ENCODE assay signal across 9 cellular contexts in genomic region chr11:83033972-83034672, GRCh38. TPM values are rescaled to one million over a fixed set of nuclear protein-coding genes. Genes with fewer than 3 reads are reported as not detected.
DNase-seq lines count a peak whose midpoint lies in the region; ATAC-seq and TF ChIP-seq lines count a peak whose summit lies in the region.
"Had no signal": no experiment of that assay in that cellular context is flagged by ENCODE, and none has a peak within 500 bp of the region (broad histone marks: within the 10 kb centered on the region; RNA-seq: fewer than 3 reads in every experiment).

No MANE protein-coding gene starts in this region.

- no peaks in the 10 kb centered on the region for H3K9me3 ChIP-seq in SU-DHL-6 (ENCODE audit: insufficient read depth, low read length)
- H3K9me3 ChIP-seq in gastroesophageal sphincter: no peaks in the 10 kb centered on the region

- TF ChIP-seq POLR2A in gastroesophageal sphincter (IDR thresholded peaks at IDR 0.05): no peak

- peaks cover 0 to 67% (median 19%) of the 10 kb centered on the region in 3 donors for H3K4me1 ChIP-seq in gastroesophageal sphincter

- peaks cover 10% of the 10 kb centered on the region for H3K36me3 Mint-ChIP-seq in activated T-cell treated with anti-CD3 and anti-CD28 coated beads, Interleukin-2, amount 50 U/mL, for 4 hours (ENCODE audit: insufficient read depth)

- H3K27me3 ChIP-seq in SU-DHL-6 (ENCODE audit: low read length): no peaks in the 10 kb centered on the region
- no peaks in the 10 kb centered on the region for H3K27me3 ChIP-seq in gastroesophageal sphincter

- peaks cover 6% of the 10 kb centered on the region; the same call in 1 of the 2 replicates for H3F3A ChIP-seq in SU-DHL-6 (ENCODE audit: insufficient read depth)

- 0 out of 2 replicates have a peak, but pooled peaks cover 3% of the 10 kb centered on the region for H4K20me1 ChIP-seq in SU-DHL-6 (ENCODE audit: low read depth, low read length)

- no peak overlapping the region for H2AFZ ChIP-seq in SU-DHL-6 (ENCODE audit: low read depth, low read length, severe bottlenecking)

- no peaks in the 10 kb centered on the region for H3K9me2 ChIP-seq in SU-DHL-6 (replicated peaks; ENCODE audit: insufficient read depth, low read length)

- no peaks in the 10 kb centered on the region for H3K9me3 Mint-ChIP-seq in activated T-cell treated with anti-CD3 and anti-CD28 coated beads, Interleukin-2, amount 50 U/mL, for 4 hours
- H3K9me3 Mint-ChIP-seq: central memory CD8-positive, alpha-beta T cell had no signal

- peaks cover 100% of the 10 kb centered on the region for H3K79me2 ChIP-seq in SU-DHL-6 (ENCODE audit: insufficient read depth, low read length)

- H3K36me3 ChIP-seq in SU-DHL-6 (ENCODE audit: low read length) (0 out of 2 replicates have a peak, but pooled peaks cover 4% of the 10 kb centered on the region), gastroesophageal sphincter (no peaks in the 10 kb centered on the region)

- DNase-seq in AG09319 (ENCODE audit: extremely low read depth, low read depth): peak; percentile 91
- DNase-seq in HCEC 1CT: peak; percentile 67
- DNase-seq in putamen (ENCODE audit: low spot score): peak; percentile 58
- no peak for DNase-seq in activated T-cell treated with anti-CD3 and anti-CD28 coated beads, Interleukin-2, amount 50 U/mL, for 4 hours
- no peak for DNase-seq in iPS-NIHi11 (ENCODE audit: low spot score)

- no peak overlapping the region for H3K4me3 Mint-ChIP-seq in activated T-cell treated with anti-CD3 and anti-CD28 coated beads, Interleukin-2, amount 50 U/mL, for 4 hours
- H3K4me3 Mint-ChIP-seq: central memory CD8-positive, alpha-beta T cell had no signal

- H3K27ac ChIP-seq in SU-DHL-6 (ENCODE audit: low read depth, low read length): peak overlapping the region; percentile 59
- peak overlapping the region; percentile 74 to 83 (median 80) for H3K27ac ChIP-seq in gastroesophageal sphincter

- TF ChIP-seq CTCF in AG09319 (IDR thresholded peaks at IDR 0.05; ENCODE audit: low read depth, low read length) (no peak), SU-DHL-6 (IDR thresholded peaks at IDR 0.05; ENCODE audit: insufficient read depth, low read length, poor library complexity, severe bottlenecking) (no peak), gastroesophageal sphincter (IDR thresholded peaks at IDR 0.05) (no peak)

- 6 to 10% methylated on average over 2 to 6 of the region's 6 CpGs for WGBS in gastroesophageal sphincter (ENCODE audit: low coverage in 1 of 2), 2 donors

- no peaks in the 10 kb centered on the region for H3K27me3 Mint-ChIP-seq in activated T-cell treated with anti-CD3 and anti-CD28 coated beads, Interleukin-2, amount 50 U/mL, for 4 hours (ENCODE audit: low read depth)
- H3K27me3 Mint-ChIP-seq: central memory CD8-positive, alpha-beta T cell had no signal

- ATAC-seq in gastroesophageal sphincter (peak; percentile 80), HG03571 (IDR thresholded peaks at IDR 0.05; ENCODE audit: unreplicated experiment) (no peak)
- no peak for ATAC-seq in activated T-cell treated with anti-CD3 and anti-CD28 coated beads, Interleukin-2, amount 50 U/mL, for 4 hours

- peak overlapping the region; percentile 29 for H3K9ac ChIP-seq in SU-DHL-6 (ENCODE audit: low read length)

- H3K4me2 ChIP-seq in SU-DHL-6 (ENCODE audit: low read depth, low read length, poor library complexity, severe bottlenecking): peak overlapping the region; percentile 49

- H3K4me1 Mint-ChIP-seq in activated T-cell treated with anti-CD3 and anti-CD28 coated beads, Interleukin-2, amount 50 U/mL, for 4 hours (ENCODE audit: low read depth): peaks cover 31% of the 10 kb centered on the region

- H3K4me3 ChIP-seq in SU-DHL-6 (ENCODE audit: insufficient read depth, low read length, poor library complexity, severe bottlenecking) (peak overlapping the region; percentile 21), gastroesophageal sphincter (peak overlapping the region; percentile 24 to 45)

- no peak for TF ChIP-seq EP300 in gastroesophageal sphincter (IDR thresholded peaks at IDR 0.05)

RNA-seq across cellular contexts. Expression of gene RAB30, which starts 37.6 kb away (rescaled TPM):
- 10 to 100 TPM; 18.7 to 36.6 (median 27.5) TPM for total RNA-seq in gastroesophageal sphincter
- 10 to 100 TPM; 10.5 to 12.4 (median 11.3) TPM for total RNA-seq in activated T-cell treated with anti-CD3 and anti-CD28 coated beads, Interleukin-2, amount 50 U/mL, for 4 hours

Comparison
In these comparisons a context has a peak if more than half of its experiments do, and no peak if none do; other contexts are left out.
1. DNase-seq: peak in AG09319 (single experiment), HCEC 1CT (single experiment) and putamen (single experiment); none in activated T-cell treated with anti-CD3 and anti-CD28 coated beads, Interleukin-2, amount 50 U/mL, for 4 hours (single experiment) and iPS-NIHi11 (single experiment).